In genomic region chrX:153953892-153954617, GRCh38 we compare ENCODE assay signal across 10 cellular contexts. TPM values are rescaled to one million over a fixed set of nuclear protein-coding genes. Genes with fewer than 3 reads are reported as not detected.
A peak's percentile ranks its signal among the peaks of the same experiment; 100 is the strongest.
DNase-seq lines count a peak whose midpoint lies in the region; ATAC-seq and TF ChIP-seq lines count a peak whose summit lies in the region.
"Had no signal": no experiment of that assay in that cellular context is flagged by ENCODE, and none has a peak within 500 bp of the region (broad histone marks: within the 10 kb centered on the region; RNA-seq: fewer than 3 reads in every experiment).

No MANE protein-coding gene starts in this region.

- no TSS peak for BruUV-seq in OCI-LY7 (replicated peaks; lab: Mats Ljungman, UMichigan)

- H3K4me3 ChIP-seq in OCI-LY7 (ENCODE audit: low read depth, low read length, poor library complexity, severe bottlenecking) (no peak overlapping the region), gastroesophageal sphincter (peak overlapping the region; percentile 23 to 44), skeletal muscle tissue (ENCODE audit: low read length in 3 of 3) (no peak overlapping the region), colonic mucosa (no peak overlapping the region)

- H3K9me2 ChIP-seq in OCI-LY7 (ENCODE audit: insufficient read depth, low read length) = no peaks in the 10 kb centered on the region

- H3K9ac ChIP-seq in skeletal muscle tissue (ENCODE audit: low read depth in 1 of 3, low read length in 3 of 3) (no peak overlapping the region), colonic mucosa (ENCODE audit: low read depth in 2 of 2, low read length in 2 of 2) (no peak overlapping the region)
- H3K9ac ChIP-seq: parathyroid adenoma had no signal

- intact Hi-C loops in OCI-LY7 (cut with micrococcal nuclease; ENCODE audit: unreplicated experiment) (no loop called here), colonic mucosa (cut with DNase I) (loop anchor here (5.0 to 10.0 kb wide), 2 partner anchors 192 to 409 kb away; partner anchors contain the start of gene PLXNB3)

- no peak overlapping the region for H2AFZ ChIP-seq in OCI-LY7 (ENCODE audit: low read length)
- H2AFZ ChIP-seq: parathyroid adenoma had no signal

- no peak for TF ChIP-seq POLR2A in gastroesophageal sphincter (IDR thresholded peaks at IDR 0.05)

- H4K20me1 ChIP-seq in OCI-LY7 (ENCODE audit: insufficient read depth, low read length) = no peaks in the 10 kb centered on the region

- H3K36me3 ChIP-seq in OCI-LY7 (ENCODE audit: insufficient read depth, low read length) (peaks cover 98% of the 10 kb centered on the region), gastroesophageal sphincter (peaks cover 0 to 91% of the 10 kb centered on the region in 2 donors), skeletal muscle tissue (ENCODE audit: control insufficient read depth in 3 of 3, insufficient read depth in 3 of 3, low read length in 3 of 3) (peaks cover 71 to 88% (median 72%) of the 10 kb centered on the region in 3 donors), colonic mucosa (peaks cover 13% of the 10 kb centered on the region)

- WGBS in gastroesophageal sphincter (ENCODE audit: low coverage in 1 of 2), 2 donors = 45% methylated on average over 7 of the region's 34 CpGs; no CpG with 5 or more reads in 1 of the 2 donors

- CTCF ChIA-PET in OCI-LY7 (lab: Charles Lee; ENCODE audit: unreplicated experiment) = interaction anchor here (1.5 kb wide), 1 partner anchor 13 kb away, joined by 3 read pairs; no protein-coding TSS in a partner anchor

- no peaks in the 10 kb centered on the region for H3K27me3 ChIP-seq in gastroesophageal sphincter
- no peaks in the 10 kb centered on the region for H3K27me3 ChIP-seq in skeletal muscle tissue (ENCODE audit: control insufficient read depth in 3 of 3, insufficient read depth in 3 of 3, low read length in 3 of 3)
- H3K27me3 ChIP-seq in colonic mucosa = no peaks in the 10 kb centered on the region

- peak; percentile 27 for DNase-seq in ELF-1 (ENCODE audit: low read depth, low spot score)
- DNase-seq in OCI-LY7 (ENCODE audit: low spot score) = no peak
- no peak for DNase-seq in activated gamma-delta T cell treated with Interleukin-2 at 50 U/mL for 16 hours
- DNase-seq in GF-D8 (lab: John Stamatoyannopoulos, UW) = no peak
- no peak for DNase-seq in colonic mucosa
- DNase-seq: SHP77 treated with DMSO at 0.1 percent for 48 hours had no signal

- no peak overlapping the region for H3K27ac ChIP-seq in OCI-LY7 (ENCODE audit: low read depth, low read length, poor library complexity, severe bottlenecking)
- H3K27ac ChIP-seq in gastroesophageal sphincter = peak overlapping the region; percentile 83 to 90 (median 88)
- H3K27ac ChIP-seq in skeletal muscle tissue (ENCODE audit: low read depth, low read length) = peak overlapping the region; percentile 40
- no peak overlapping the region for H3K27ac ChIP-seq in colonic mucosa
- H3K27ac ChIP-seq: parathyroid adenoma had no signal

- ATAC-seq in gastroesophageal sphincter (no peak), GM18868 (IDR thresholded peaks at IDR 0.05; ENCODE audit: unreplicated experiment) (no peak)

- no peaks in the 10 kb centered on the region for H3K4me1 ChIP-seq in OCI-LY7 (ENCODE audit: insufficient read depth, low read length, poor library complexity, severe bottlenecking)
- peaks cover 0 to 63% (median 0%) of the 10 kb centered on the region in 3 donors for H3K4me1 ChIP-seq in gastroesophageal sphincter
- H3K4me1 ChIP-seq in skeletal muscle tissue (ENCODE audit: control insufficient read depth in 3 of 3, insufficient read depth in 3 of 3, low read length in 3 of 3) = peaks cover 0 to 5% (median 3%) of the 10 kb centered on the region in 3 donors
- no peaks in the 10 kb centered on the region for H3K4me1 ChIP-seq in colonic mucosa
- H3K4me1 ChIP-seq: parathyroid adenoma had no signal

- H3K9me3 ChIP-seq in OCI-LY7 (ENCODE audit: low read length) (no peaks in the 10 kb centered on the region), gastroesophageal sphincter (no peaks in the 10 kb centered on the region), skeletal muscle tissue (ENCODE audit: control insufficient read depth in 3 of 3, low read length in 3 of 3) (no peaks in the 10 kb centered on the region), colonic mucosa (no peaks in the 10 kb centered on the region)

- H3K4me2 ChIP-seq in OCI-LY7 (ENCODE audit: low read length) = no peak overlapping the region

- 0 out of 2 replicates have a peak, but pooled peaks have one; percentile 18 for TF ChIP-seq CTCF in OCI-LY7 (conservative IDR thresholded peaks at IDR 0.05; ENCODE audit: low read length)
- peak in 1 of 4 experiments; percentile 3 for TF ChIP-seq CTCF in gastroesophageal sphincter (IDR thresholded peaks at IDR 0.05)
- no peak for TF ChIP-seq CTCF in colonic mucosa (IDR thresholded peaks at IDR 0.05)

- no peak for TF ChIP-seq EP300 in gastroesophageal sphincter (IDR thresholded peaks at IDR 0.05)

- no peaks in the 10 kb centered on the region for H3K79me2 ChIP-seq in OCI-LY7 (ENCODE audit: insufficient read depth, low read depth, low read length)
- H3K79me2 ChIP-seq: parathyroid adenoma had no signal

- POLR2A ChIA-PET in OCI-LY7 (lab: Charles Lee) = no interaction called here

RNA-seq across cellular contexts. Expression of gene RENBP, which starts 9.6 kb away (rescaled TPM):
- 2.8 and 3.6 TPM in 2 replicates for total RNA-seq in OCI-LY7 (2014; rRNA removed; shearing (Covaris generic))
- 6.2 and 6.8 TPM in 2 replicates for total RNA-seq in OCI-LY7 (2022)
- total RNA-seq in gastroesophageal sphincter = 10 to 100 TPM in 3 of 4 donors, 1 to 10 TPM in 1; 8.1 to 15.0 (median 12.5) TPM
- total RNA-seq in skeletal muscle tissue = 5.7 TPM
- 1 to 10 TPM; 3.3 to 5.0 TPM for total RNA-seq in colonic mucosa

RNA-seq across cellular contexts. Expression of gene HCFC1, which starts 17.6 kb away (rescaled TPM):
- total RNA-seq in OCI-LY7 (2014; rRNA removed; shearing (Covaris generic)) = 51.9 and 64.2 TPM in 2 replicates
- total RNA-seq in OCI-LY7 (2022) = 134 TPM in 2 replicates
- 10 to 100 TPM; 32.9 to 94.4 (median 43.1) TPM for total RNA-seq in gastroesophageal sphincter
- total RNA-seq in skeletal muscle tissue = 9.4 TPM
- 10 to 100 TPM; 36.6 to 80.5 TPM for total RNA-seq in colonic mucosa

RNA-seq across cellular contexts. Expression of gene TMEM187, which starts 18.5 kb away (rescaled TPM):
- total RNA-seq in OCI-LY7 (2014; rRNA removed; shearing (Covaris generic)) = 0.85 and 1.4 TPM in 2 replicates
- total RNA-seq in OCI-LY7 (2022) = 3.2 and 4.5 TPM in 2 replicates
- total RNA-seq in gastroesophageal sphincter = 1 to 10 TPM; 1.5 to 9.5 (median 5.4) TPM
- total RNA-seq in skeletal muscle tissue = 2.1 TPM
- 10 to 100 TPM in 1 of 2 donors, 1 to 10 TPM in 1; 8.7 to 19.2 TPM for total RNA-seq in colonic mucosa

RNA-seq across cellular contexts. Expression of gene NAA10, which starts 19.2 kb away (rescaled TPM):
- total RNA-seq in OCI-LY7 (2014; rRNA removed; shearing (Covaris generic)) = 77.5 and 82.7 TPM in 2 replicates
- total RNA-seq in OCI-LY7 (2022) = 90.5 and 105 TPM in 2 replicates
- total RNA-seq in gastroesophageal sphincter = 100 to 1,000 TPM in 1 of 4 donors, 10 to 100 TPM in 3; 68.3 to 103 (median 89.2) TPM
- total RNA-seq in skeletal muscle tissue = 13.6 TPM
- 100 to 1,000 TPM in 1 of 2 donors, 10 to 100 TPM in 1; 55.9 to 115 TPM for total RNA-seq in colonic mucosa

RNA-seq across cellular contexts. Expression of gene ARHGAP4, which starts 28.0 kb away (rescaled TPM):
- 126 and 127 TPM in 2 replicates for total RNA-seq in OCI-LY7 (2014; rRNA removed; shearing (Covaris generic))
- total RNA-seq in OCI-LY7 (2022) (119 and 128 TPM in 2 replicates), gastroesophageal sphincter (10 to 100 TPM; 10.9 to 26.0 (median 18.1) TPM), skeletal muscle tissue (25.1 TPM), colonic mucosa (10 to 100 TPM; 19.9 to 30.0 TPM)

Comparison
In these comparisons a context has a peak if more than half of its experiments do, and no peak if none do; other contexts are left out.
1. H3K27ac ChIP-seq: peak in gastroesophageal sphincter (4 of 4) and skeletal muscle tissue (single experiment); none in OCI-LY7 (single experiment) and colonic mucosa (single experiment).
2. H3K4me3 ChIP-seq: peak in gastroesophageal sphincter (2 of 2); none in OCI-LY7 (single experiment), skeletal muscle tissue (0 of 3) and colonic mucosa (single experiment).